Comparison of ENCODE assay signal across 1 cellular context in genomic region chr2:88669371-88670214, GRCh38.
TF ChIP-seq lines count a peak whose summit lies in the region.

No MANE protein-coding gene starts in this region.

TF ChIP-seq in HepG2, 621 proteins besides CTCF, POLR2A, EP300 and RAD21 (continued from another document):
- no peak for TF ChIP-seq ZBTB39 (CRISPR knock-in tag; IDR thresholded peaks at IDR 0.05)
- TF ChIP-seq ZNF337 (CRISPR knock-in tag; IDR thresholded peaks at IDR 0.05; ENCODE audit: borderline replicate concordance, low read depth): no peak
- TF ChIP-seq HMGXB4 (CRISPR knock-in tag; IDR thresholded peaks at IDR 0.05; ENCODE audit: borderline replicate concordance in 1 of 2, low read depth in 1 of 2): 0 out of 4 replicates have a peak, but pooled peaks of 1 of the 2 experiments have one; percentile 19
- TF ChIP-seq, protein P1, sequence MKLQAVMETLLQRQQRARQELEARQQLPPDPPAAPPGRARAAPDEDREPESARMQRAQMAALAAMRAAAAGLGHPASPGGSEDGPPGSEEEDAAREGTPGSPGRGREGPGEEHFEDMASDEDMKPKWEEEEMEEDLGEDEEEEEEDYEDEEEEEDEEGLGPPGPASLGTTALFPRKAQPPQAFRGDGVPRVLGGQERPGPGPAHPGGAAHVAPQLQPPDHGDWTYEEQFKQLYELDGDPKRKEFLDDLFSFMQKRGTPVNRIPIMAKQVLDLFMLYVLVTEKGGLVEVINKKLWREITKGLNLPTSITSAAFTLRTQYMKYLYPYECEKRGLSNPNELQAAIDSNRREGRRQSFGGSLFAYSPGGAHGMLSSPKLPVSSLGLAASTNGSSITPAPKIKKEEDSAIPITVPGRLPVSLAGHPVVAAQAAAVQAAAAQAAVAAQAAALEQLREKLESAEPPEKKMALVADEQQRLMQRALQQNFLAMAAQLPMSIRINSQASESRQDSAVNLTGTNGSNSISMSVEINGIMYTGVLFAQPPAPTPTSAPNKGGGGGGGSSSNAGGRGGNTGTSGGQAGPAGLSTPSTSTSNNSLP (IDR thresholded peaks at IDR 0.05; ENCODE audit: low read depth, low read length): peak; percentile 68
- TF ChIP-seq ERF (CRISPR knock-in tag; IDR thresholded peaks at IDR 0.05): no peak
- TF ChIP-seq, protein P2, sequence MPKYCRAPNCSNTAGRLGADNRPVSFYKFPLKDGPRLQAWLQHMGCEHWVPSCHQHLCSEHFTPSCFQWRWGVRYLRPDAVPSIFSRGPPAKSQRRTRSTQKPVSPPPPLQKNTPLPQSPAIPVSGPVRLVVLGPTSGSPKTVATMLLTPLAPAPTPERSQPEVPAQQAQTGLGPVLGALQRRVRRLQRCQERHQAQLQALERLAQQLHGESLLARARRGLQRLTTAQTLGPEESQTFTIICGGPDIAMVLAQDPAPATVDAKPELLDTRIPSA (CRISPR knock-in tag; IDR thresholded peaks at IDR 0.05; ENCODE audit: borderline replicate concordance): no peak
- TF ChIP-seq, protein P3, sequence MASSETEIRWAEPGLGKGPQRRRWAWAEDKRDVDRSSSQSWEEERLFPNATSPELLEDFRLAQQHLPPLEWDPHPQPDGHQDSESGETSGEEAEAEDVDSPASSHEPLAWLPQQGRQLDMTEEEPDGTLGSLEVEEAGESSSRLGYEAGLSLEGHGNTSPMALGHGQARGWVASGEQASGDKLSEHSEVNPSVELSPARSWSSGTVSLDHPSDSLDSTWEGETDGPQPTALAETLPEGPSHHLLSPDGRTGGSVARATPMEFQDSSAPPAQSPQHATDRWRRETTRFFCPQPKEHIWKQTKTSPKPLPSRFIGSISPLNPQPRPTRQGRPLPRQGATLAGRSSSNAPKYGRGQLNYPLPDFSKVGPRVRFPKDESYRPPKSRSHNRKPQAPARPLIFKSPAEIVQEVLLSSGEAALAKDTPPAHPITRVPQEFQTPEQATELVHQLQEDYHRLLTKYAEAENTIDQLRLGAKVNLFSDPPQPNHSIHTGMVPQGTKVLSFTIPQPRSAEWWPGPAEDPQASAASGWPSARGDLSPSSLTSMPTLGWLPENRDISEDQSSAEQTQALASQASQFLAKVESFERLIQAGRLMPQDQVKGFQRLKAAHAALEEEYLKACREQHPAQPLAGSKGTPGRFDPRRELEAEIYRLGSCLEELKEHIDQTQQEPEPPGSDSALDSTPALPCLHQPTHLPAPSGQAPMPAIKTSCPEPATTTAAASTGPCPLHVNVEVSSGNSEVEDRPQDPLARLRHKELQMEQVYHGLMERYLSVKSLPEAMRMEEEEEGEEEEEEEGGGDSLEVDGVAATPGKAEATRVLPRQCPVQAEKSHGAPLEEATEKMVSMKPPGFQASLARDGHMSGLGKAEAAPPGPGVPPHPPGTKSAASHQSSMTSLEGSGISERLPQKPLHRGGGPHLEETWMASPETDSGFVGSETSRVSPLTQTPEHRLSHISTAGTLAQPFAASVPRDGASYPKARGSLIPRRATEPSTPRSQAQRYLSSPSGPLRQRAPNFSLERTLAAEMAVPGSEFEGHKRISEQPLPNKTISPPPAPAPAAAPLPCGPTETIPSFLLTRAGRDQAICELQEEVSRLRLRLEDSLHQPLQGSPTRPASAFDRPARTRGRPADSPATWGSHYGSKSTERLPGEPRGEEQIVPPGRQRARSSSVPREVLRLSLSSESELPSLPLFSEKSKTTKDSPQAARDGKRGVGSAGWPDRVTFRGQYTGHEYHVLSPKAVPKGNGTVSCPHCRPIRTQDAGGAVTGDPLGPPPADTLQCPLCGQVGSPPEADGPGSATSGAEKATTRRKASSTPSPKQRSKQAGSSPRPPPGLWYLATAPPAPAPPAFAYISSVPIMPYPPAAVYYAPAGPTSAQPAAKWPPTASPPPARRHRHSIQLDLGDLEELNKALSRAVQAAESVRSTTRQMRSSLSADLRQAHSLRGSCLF (CRISPR knock-in tag; IDR thresholded peaks at IDR 0.05; ENCODE audit: borderline replicate concordance): no peak
- TF ChIP-seq ZNF713 (CRISPR knock-in tag; IDR thresholded peaks at IDR 0.05): no peak
- 0 out of 2 replicates have a peak, but pooled peaks have one; percentile 39 for TF ChIP-seq SNAI1 (CRISPR knock-in tag; IDR thresholded peaks at IDR 0.05; ENCODE audit: borderline replicate concordance)
- no peak for TF ChIP-seq SIX1 (CRISPR knock-in tag; IDR thresholded peaks at IDR 0.05; ENCODE audit: borderline replicate concordance)
- TF ChIP-seq STAG1 (CRISPR knock-in tag; IDR thresholded peaks at IDR 0.05): peak; percentile 78
- peak; percentile 47; the same call in 1 of the 2 replicates for TF ChIP-seq ZNF644 (CRISPR knock-in tag; IDR thresholded peaks at IDR 0.05; ENCODE audit: low read depth)
- TF ChIP-seq ZBTB37 (CRISPR knock-in tag; IDR thresholded peaks at IDR 0.05): no peak
- TF ChIP-seq FOXA1 (IDR thresholded peaks at IDR 0.05): no peak
- TF ChIP-seq FOXA1 (CRISPR knock-in tag; IDR thresholded peaks at IDR 0.05): peak; percentile 33; the same call in 1 of the 2 replicates
- peak; percentile 86 for TF ChIP-seq SMC3 (IDR thresholded peaks at IDR 0.05; ENCODE audit: low read length)
- TF ChIP-seq ZFP91 (CRISPR knock-in tag; IDR thresholded peaks at IDR 0.05; ENCODE audit: borderline replicate concordance): no peak
- TF ChIP-seq, protein P4, sequence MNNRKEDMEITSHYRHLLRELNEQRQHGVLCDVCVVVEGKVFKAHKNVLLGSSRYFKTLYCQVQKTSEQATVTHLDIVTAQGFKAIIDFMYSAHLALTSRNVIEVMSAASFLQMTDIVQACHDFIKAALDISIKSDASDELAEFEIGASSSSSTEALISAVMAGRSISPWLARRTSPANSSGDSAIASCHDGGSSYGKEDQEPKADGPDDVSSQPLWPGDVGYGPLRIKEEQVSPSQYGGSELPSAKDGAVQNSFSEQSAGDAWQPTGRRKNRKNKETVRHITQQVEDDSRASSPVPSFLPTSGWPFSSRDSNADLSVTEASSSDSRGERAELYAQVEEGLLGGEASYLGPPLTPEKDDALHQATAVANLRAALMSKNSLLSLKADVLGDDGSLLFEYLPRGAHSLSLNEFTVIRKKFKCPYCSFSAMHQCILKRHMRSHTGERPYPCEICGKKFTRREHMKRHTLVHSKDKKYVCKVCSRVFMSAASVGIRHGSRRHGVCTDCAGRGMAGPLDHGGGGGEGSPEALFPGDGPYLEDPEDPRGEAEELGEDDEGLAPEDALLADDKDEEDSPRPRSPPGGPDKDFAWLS (CRISPR knock-in tag; IDR thresholded peaks at IDR 0.05; ENCODE audit: borderline replicate concordance): no peak
- TF ChIP-seq YEATS4 (CRISPR knock-in tag; IDR thresholded peaks at IDR 0.05; ENCODE audit: borderline replicate concordance): no peak
- TF ChIP-seq FOXA3 (CRISPR knock-in tag; IDR thresholded peaks at IDR 0.05): 0 out of 2 replicates have a peak, but pooled peaks have one; percentile 41
- no peak for TF ChIP-seq CREM (IDR thresholded peaks at IDR 0.05)
- TF ChIP-seq CREM (CRISPR knock-in tag; IDR thresholded peaks at IDR 0.05): no peak
- 0 out of 2 replicates have a peak, but pooled peaks have one; percentile 19 for TF ChIP-seq ARID5B (CRISPR knock-in tag; IDR thresholded peaks at IDR 0.05)
- no peak for TF ChIP-seq SP1 (IDR thresholded peaks at IDR 0.05)
- no peak for TF ChIP-seq SP1 (CRISPR knock-in tag; IDR thresholded peaks at IDR 0.05)
